ENCODE assay signal across 7 cellular contexts in the genomic region with DNA sequence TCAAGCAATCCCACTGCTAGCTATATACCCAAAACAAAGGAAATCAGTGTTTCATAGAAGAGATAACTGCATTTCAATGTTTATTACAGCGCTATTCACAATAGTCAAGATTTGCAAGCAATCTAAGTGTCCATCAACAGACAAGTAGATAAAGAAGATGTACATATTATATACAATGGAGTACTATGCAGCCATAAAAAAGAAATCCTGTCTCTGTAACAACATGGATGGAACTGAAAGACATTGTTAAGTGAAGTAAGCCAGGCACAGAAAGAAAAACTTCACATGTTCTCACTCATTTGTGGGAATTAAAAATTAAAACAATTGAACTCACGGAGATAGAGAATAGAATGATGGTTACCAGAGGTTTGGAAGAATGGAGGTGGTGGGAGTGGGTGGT.
"Had no signal": no experiment of that assay in that cellular context is flagged by ENCODE, and none has a peak within 500 bp of the region (broad histone marks: within the 10 kb centered on the region; RNA-seq: fewer than 3 reads in every experiment).

No MANE protein-coding gene starts in this region.

- DNase-seq: GDM1, GF-D8 had no signal

- H3K4me3 ChIP-seq: GM12878 had no signal

- ATAC-seq: GM12878 had no signal

- FAIRE-seq: GM12878, GM12891, GM12892, GM18507, GM19239 had no signal
